In the genomic region with DNA sequence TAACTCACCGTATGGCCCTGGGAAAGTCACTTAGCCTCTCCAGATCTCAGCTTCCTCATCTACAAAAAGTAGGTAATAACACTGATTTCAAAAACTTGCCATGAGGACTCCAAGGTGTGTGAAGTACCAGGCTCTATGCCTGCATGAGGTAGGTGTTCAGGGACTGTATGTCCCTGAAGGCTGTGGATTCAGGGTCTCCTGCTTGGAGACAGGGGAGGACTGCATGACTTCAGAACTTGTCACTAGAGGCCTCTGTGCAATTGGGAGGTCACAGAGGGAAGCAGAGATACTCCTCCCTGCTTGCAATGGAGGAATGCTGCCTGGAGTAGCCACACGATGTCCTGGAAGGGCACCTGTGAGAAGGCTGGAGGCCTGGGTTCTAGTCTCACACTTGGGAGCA, we compare ENCODE assay signal across 11 cellular contexts. TPM values are rescaled to one million over a fixed set of nuclear protein-coding genes. Genes with fewer than 3 reads are reported as not detected.
DNase-seq lines count a peak whose midpoint lies in the region; ATAC-seq and TF ChIP-seq lines count a peak whose summit lies in the region.
"Had no signal": no experiment of that assay in that cellular context is flagged by ENCODE, and none has a peak within 500 bp of the region (broad histone marks: within the 10 kb centered on the region; RNA-seq: fewer than 3 reads in every experiment).

No MANE protein-coding gene starts in this region.

- peaks cover 54% of the 10 kb centered on the region for H3K4me1 Mint-ChIP-seq in activated naive CD8-positive, alpha-beta T cell treated with anti-CD3 and anti-CD28 coated beads, Interleukin-2, amount 10 ng/mL, durations not matched to agents 7 days and 5 days
- peaks cover 7% of the 10 kb centered on the region for H3K4me1 Mint-ChIP-seq in activated naive CD8-positive, alpha-beta T cell treated with anti-CD3 and anti-CD28 coated beads for 36 hours

- POLR2A ChIA-PET in activated naive CD8-positive, alpha-beta T cell treated with anti-CD3 and anti-CD28 coated beads, Interleukin-2, amount 10 ng/mL, durations not matched to agents 7 days and 5 days (lab: Charles Lee), result interaction anchor here (0.9 to 2.6 kb wide), 2 partner anchors 55 to 57 kb away, joined by 4 to 10 read pairs; no protein-coding TSS in a partner anchor

- no peak for TF ChIP-seq POLR2A in esophagus squamous epithelium (IDR thresholded peaks at IDR 0.05)
- no peak for TF ChIP-seq POLR2A in upper lobe of left lung (IDR thresholded peaks at IDR 0.05)

- H3K4me3 ChIP-seq in esophagus squamous epithelium, result peak overlapping the region; percentile 20 to 66 (median 49)
- H3K4me3 ChIP-seq in osteoblast (ENCODE audit: insufficient read depth, low read length), result peak overlapping the region; percentile 93
- peak overlapping the region; percentile 5 to 51 (median 38) for H3K4me3 ChIP-seq in upper lobe of left lung
- H3K4me3 ChIP-seq: A549 had no signal

- TF ChIP-seq CTCF in esophagus squamous epithelium (IDR thresholded peaks at IDR 0.05), result no peak
- TF ChIP-seq CTCF in osteoblast (IDR thresholded peaks at IDR 0.05; ENCODE audit: extremely low read depth, low read depth, low read length), result no peak
- no peak for TF ChIP-seq CTCF in upper lobe of left lung (IDR thresholded peaks at IDR 0.05)

- no peak overlapping the region for H2AFZ ChIP-seq in osteoblast (ENCODE audit: low read length)

- no peaks in the 10 kb centered on the region for H3K27me3 Mint-ChIP-seq in activated naive CD8-positive, alpha-beta T cell treated with anti-CD3 and anti-CD28 coated beads, Interleukin-2, amount 10 ng/mL, durations not matched to agents 7 days and 5 days
- H3K27me3 Mint-ChIP-seq in activated naive CD8-positive, alpha-beta T cell treated with anti-CD3 and anti-CD28 coated beads for 36 hours, result peaks cover 15% of the 10 kb centered on the region

- H3K79me2 ChIP-seq in osteoblast (ENCODE audit: insufficient read depth, low read length), result peaks cover 68% of the 10 kb centered on the region

- ATAC-seq in activated naive CD8-positive, alpha-beta T cell treated with anti-CD3 and anti-CD28 coated beads, Interleukin-2, amount 10 ng/mL, durations not matched to agents 7 days and 5 days (ENCODE audit: low read depth), result no peak
- no peak for ATAC-seq in upper lobe of left lung (ENCODE audit: low FRiP score in 2 of 2)
- no peak for ATAC-seq in HG03342 (IDR thresholded peaks at IDR 0.05; ENCODE audit: unreplicated experiment)

- peaks cover 37% of the 10 kb centered on the region for H4K20me1 ChIP-seq in osteoblast (ENCODE audit: insufficient read depth, low read length)

- no peak for TF ChIP-seq EP300 in upper lobe of left lung (IDR thresholded peaks at IDR 0.05)

- no peak for DNase-seq in activated naive CD8-positive, alpha-beta T cell treated with anti-CD3 and anti-CD28 coated beads, Interleukin-2, amount 10 ng/mL, durations not matched to agents 7 days and 5 days
- DNase-seq in activated naive CD8-positive, alpha-beta T cell treated with anti-CD3 and anti-CD28 coated beads for 36 hours, result no peak
- DNase-seq in esophagus squamous epithelium (lab: John Stamatoyannopoulos, UW) (no peak), osteoblast (ENCODE audit: insufficient read length, low spot score, missing footprints) (no peak), upper lobe of left lung (no peak), retina (no peak), GF-D8 (lab: John Stamatoyannopoulos, UW) (no peak)

- H3K27me3 ChIP-seq in esophagus squamous epithelium (peaks cover 0 to 60% (median 0%) of the 10 kb centered on the region in 4 donors), osteoblast (ENCODE audit: insufficient read depth, low read length) (no peaks in the 10 kb centered on the region), upper lobe of left lung (no peaks in the 10 kb centered on the region)

- intact Hi-C loops in esophagus squamous epithelium (cut with DNase I), result no loop called here

- no peaks in the 10 kb centered on the region for H3K9me3 ChIP-seq in esophagus squamous epithelium
- no peaks in the 10 kb centered on the region for H3K9me3 ChIP-seq in osteoblast (ENCODE audit: low read depth, low read length)
- H3K9me3 ChIP-seq in upper lobe of left lung, result no peaks in the 10 kb centered on the region
- H3K9me3 ChIP-seq: A549 had no signal

- H3K4me2 ChIP-seq in osteoblast (ENCODE audit: insufficient read depth, low read length), result peak overlapping the region; percentile 97
- H3K4me2 ChIP-seq: A549 had no signal

- 60% methylated on average over 1 to 2 of the region's 2 CpGs for WGBS in esophagus squamous epithelium, 2 donors
- 67 to 70% methylated on average over 2 of the region's 2 CpGs for WGBS in upper lobe of left lung, 2 donors

- peaks cover 23% of the 10 kb centered on the region for H3K36me3 Mint-ChIP-seq in activated naive CD8-positive, alpha-beta T cell treated with anti-CD3 and anti-CD28 coated beads, Interleukin-2, amount 10 ng/mL, durations not matched to agents 7 days and 5 days
- H3K36me3 Mint-ChIP-seq in activated naive CD8-positive, alpha-beta T cell treated with anti-CD3 and anti-CD28 coated beads for 36 hours, result no peaks in the 10 kb centered on the region

- H3K9me3 Mint-ChIP-seq in activated naive CD8-positive, alpha-beta T cell treated with anti-CD3 and anti-CD28 coated beads, Interleukin-2, amount 10 ng/mL, durations not matched to agents 7 days and 5 days, result no peaks in the 10 kb centered on the region
- no peaks in the 10 kb centered on the region for H3K9me3 Mint-ChIP-seq in activated naive CD8-positive, alpha-beta T cell treated with anti-CD3 and anti-CD28 coated beads for 36 hours
- H3K9me3 Mint-ChIP-seq: activated T-cell treated with anti-CD3 and anti-CD28 coated beads, Interleukin-2, amount 50 U/mL, for 72 hours; central memory CD8-positive, alpha-beta T cell had no signal

- H3K27ac ChIP-seq in esophagus squamous epithelium, result peak overlapping the region in 3 of 4 donors; percentile 87 to 91 (median 91)
- H3K27ac ChIP-seq in osteoblast (ENCODE audit: low read depth, low read length), result peak overlapping the region; percentile 82
- peak overlapping the region; percentile 52 to 91 (median 84) for H3K27ac ChIP-seq in upper lobe of left lung
- H3K27ac ChIP-seq: A549 had no signal

- no peaks in the 10 kb centered on the region for H3K36me3 ChIP-seq in esophagus squamous epithelium
- peaks cover 47% of the 10 kb centered on the region for H3K36me3 ChIP-seq in osteoblast (ENCODE audit: insufficient read depth, low read length)
- no peaks in the 10 kb centered on the region for H3K36me3 ChIP-seq in upper lobe of left lung

- H3K4me1 ChIP-seq in esophagus squamous epithelium (peaks cover 11 to 77% (median 13%) of the 10 kb centered on the region in 3 donors), osteoblast (ENCODE audit: insufficient read depth, low read length) (peaks cover 74% of the 10 kb centered on the region), upper lobe of left lung (peaks cover 8 to 12% (median 10%) of the 10 kb centered on the region in 4 donors)
- H3K4me1 ChIP-seq: A549 had no signal

- H3K4me3 Mint-ChIP-seq in activated naive CD8-positive, alpha-beta T cell treated with anti-CD3 and anti-CD28 coated beads, Interleukin-2, amount 10 ng/mL, durations not matched to agents 7 days and 5 days, result peak overlapping the region; percentile 95
- no peak overlapping the region for H3K4me3 Mint-ChIP-seq in activated naive CD8-positive, alpha-beta T cell treated with anti-CD3 and anti-CD28 coated beads for 36 hours
- H3K4me3 Mint-ChIP-seq: activated T-cell treated with anti-CD3 and anti-CD28 coated beads, Interleukin-2, amount 50 U/mL, for 72 hours; central memory CD8-positive, alpha-beta T cell had no signal

- H3K27ac Mint-ChIP-seq in activated naive CD8-positive, alpha-beta T cell treated with anti-CD3 and anti-CD28 coated beads, Interleukin-2, amount 10 ng/mL, durations not matched to agents 7 days and 5 days, result peak overlapping the region; percentile 87
- H3K27ac Mint-ChIP-seq in activated naive CD8-positive, alpha-beta T cell treated with anti-CD3 and anti-CD28 coated beads for 36 hours, result no peak overlapping the region
- H3K27ac Mint-ChIP-seq: activated T-cell treated with anti-CD3 and anti-CD28 coated beads, Interleukin-2, amount 50 U/mL, for 72 hours had no signal

RNA-seq across cellular contexts. Expression of a gene that starts 2.2 kb away (rescaled TPM):
- total RNA-seq in activated naive CD8-positive, alpha-beta T cell treated with anti-CD3 and anti-CD28 coated beads, Interleukin-2, amount 10 ng/mL, durations not matched to agents 7 days and 5 days, result 10 to 100 TPM; 33.4 to 41.5 TPM
- total RNA-seq in activated naive CD8-positive, alpha-beta T cell treated with anti-CD3 and anti-CD28 coated beads for 36 hours, result 1 to 10 TPM; 1.1 to 1.5 TPM
- total RNA-seq in esophagus squamous epithelium (10 to 100 TPM in 3 of 4 donors, 1 to 10 TPM in 1; 5.6 to 51.7 (median 31.0) TPM), osteoblast (531 and 567 TPM in 2 replicates), upper lobe of left lung (100 to 1,000 TPM in 2 of 6 donors, 10 to 100 TPM in 4; 26.6 to 155 (median 81.5) TPM)

RNA-seq across cellular contexts. Expression of a gene that starts 13.1 kb away (rescaled TPM):
- not detected for total RNA-seq in activated naive CD8-positive, alpha-beta T cell treated with anti-CD3 and anti-CD28 coated beads, Interleukin-2, amount 10 ng/mL, durations not matched to agents 7 days and 5 days
- not detected for total RNA-seq in activated naive CD8-positive, alpha-beta T cell treated with anti-CD3 and anti-CD28 coated beads for 36 hours
- total RNA-seq in esophagus squamous epithelium (not detected), osteoblast (0.29 and 0.36 TPM in 2 replicates), upper lobe of left lung (under 1 TPM in 2 of 6 donors, not detected in 4; 0.17 to 0.30 TPM)
- total RNA-seq: activated T-cell treated with anti-CD3 and anti-CD28 coated beads, Interleukin-2, amount 50 U/mL, for 72 hours had no signal

RNA-seq across cellular contexts. Expression of a gene that starts 36.4 kb away (rescaled TPM):
- not detected for total RNA-seq in activated naive CD8-positive, alpha-beta T cell treated with anti-CD3 and anti-CD28 coated beads, Interleukin-2, amount 10 ng/mL, durations not matched to agents 7 days and 5 days
- total RNA-seq in activated naive CD8-positive, alpha-beta T cell treated with anti-CD3 and anti-CD28 coated beads for 36 hours, result not detected
- not detected for total RNA-seq in esophagus squamous epithelium
- under 0.01 TPM in 1 of 2 replicates, not detected in the other for total RNA-seq in osteoblast
- total RNA-seq in upper lobe of left lung, result under 1 TPM in 1 of 6 donors, not detected in 5; 0.44 TPM
- total RNA-seq: activated T-cell treated with anti-CD3 and anti-CD28 coated beads, Interleukin-2, amount 50 U/mL, for 72 hours had no signal

Comparison
In these comparisons a context has a peak if more than half of its experiments do, and no peak if none do; other contexts are left out.
1. H3K4me3 ChIP-seq: peak in every context shown above with its lines; median percentile 93 in osteoblast; 49 in esophagus squamous epithelium; 38 in upper lobe of left lung.